ENCODE assay signal across 18 cellular contexts in genomic region chr9:94717656-94718225, GRCh38. TPM values are rescaled to one million over a fixed set of nuclear protein-coding genes. Genes with fewer than 3 reads are reported as not detected.
DNase-seq lines count a peak whose midpoint lies in the region; FAIRE-seq and TF ChIP-seq lines count a peak whose summit lies in the region.
"Had no signal": no experiment of that assay in that cellular context is flagged by ENCODE, and none has a peak within 500 bp of the region (broad histone marks: within the 10 kb centered on the region; RNA-seq: fewer than 3 reads in every experiment).

No MANE protein-coding gene starts in this region.

- H3K4me3 ChIP-seq in AG10803 (ENCODE audit: low read length) (no peak overlapping the region), bronchial epithelial cell (ENCODE audit: low read depth, low read length) (no peak overlapping the region), fibroblast of villous mesenchyme (ENCODE audit: low read depth, low read length) (no peak overlapping the region)
- H3K4me3 ChIP-seq: A549, sigmoid colon had no signal

- DNase-seq in AG10803 (ENCODE audit: low read depth) = peak; percentile 19
- peak; percentile 64 for DNase-seq in M059J (ENCODE audit: low read depth)
- peak; percentile 93 for DNase-seq in bronchial epithelial cell (ENCODE audit: low read depth)
- peak; percentile 20 for DNase-seq in fibroblast of villous mesenchyme (ENCODE audit: low read depth)
- no peak for DNase-seq in kidney glomerular epithelial cell (lab: John Stamatoyannopoulos, UW)
- no peak for DNase-seq in NAMALWA (ENCODE audit: low spot score)
- DNase-seq in LoVo (ENCODE audit: low spot score) = no peak
- no peak for DNase-seq in NCI-H1436 (lab: John Stamatoyannopoulos, UW)
- DNase-seq: activated CD4-positive, alpha-beta T cell treated with anti-CD3 and anti-CD28 coated beads for 48 hours; foreskin melanocyte; left cardiac atrium; MM.1S; NCI-H1694 treated with DMSO at 0.1 percent for 48 hours; NK-92 treated with Interleukin-12 subunit alpha and Interleukin-12 subunit beta, amount 100 ng/mL, for 24 hours; sigmoid colon had no signal

- TF ChIP-seq CTCF in AG10803 (conservative IDR thresholded peaks at IDR 0.05; ENCODE audit: low read length) (no peak), bronchial epithelial cell (IDR thresholded peaks at IDR 0.05; ENCODE audit: insufficient read depth, low read length, severe bottlenecking) (no peak), fibroblast of villous mesenchyme (IDR thresholded peaks at IDR 0.05; ENCODE audit: insufficient read depth, low read depth, low read length) (no peak)

- H3K27me3 ChIP-seq in bronchial epithelial cell (ENCODE audit: control insufficient read depth, insufficient read depth, low read length) = no peaks in the 10 kb centered on the region
- H3K27me3 ChIP-seq: sigmoid colon had no signal

- no peaks in the 10 kb centered on the region for H3K36me3 ChIP-seq in bronchial epithelial cell (ENCODE audit: control insufficient read depth, insufficient read depth, low read length)
- H3K36me3 ChIP-seq: sigmoid colon had no signal

- FAIRE-seq in bronchial epithelial cell (lab: Jason Lieb, UNC) = no peak
- FAIRE-seq: A549, G401.6, H1 had no signal

RNA-seq across cellular contexts. Expression of gene AOPEP, which starts 8.8 kb away (rescaled TPM):
- 95.6 and 120 TPM in 2 replicates for total RNA-seq in M059J (2014; rRNA removed; shearing (Covaris generic))
- 75.4 and 91.1 TPM in 2 replicates for total RNA-seq in bronchial epithelial cell
- 151 and 153 TPM in 2 replicates for total RNA-seq in fibroblast of villous mesenchyme

Comparison
In these comparisons a context has a peak if more than half of its experiments do, and no peak if none do; other contexts are left out.
1. DNase-seq: peak in AG10803 (single experiment), M059J (single experiment), bronchial epithelial cell (single experiment) and fibroblast of villous mesenchyme (single experiment); none in kidney glomerular epithelial cell (single experiment), NAMALWA (single experiment), LoVo (single experiment) and NCI-H1436 (single experiment).